In the genomic region with DNA sequence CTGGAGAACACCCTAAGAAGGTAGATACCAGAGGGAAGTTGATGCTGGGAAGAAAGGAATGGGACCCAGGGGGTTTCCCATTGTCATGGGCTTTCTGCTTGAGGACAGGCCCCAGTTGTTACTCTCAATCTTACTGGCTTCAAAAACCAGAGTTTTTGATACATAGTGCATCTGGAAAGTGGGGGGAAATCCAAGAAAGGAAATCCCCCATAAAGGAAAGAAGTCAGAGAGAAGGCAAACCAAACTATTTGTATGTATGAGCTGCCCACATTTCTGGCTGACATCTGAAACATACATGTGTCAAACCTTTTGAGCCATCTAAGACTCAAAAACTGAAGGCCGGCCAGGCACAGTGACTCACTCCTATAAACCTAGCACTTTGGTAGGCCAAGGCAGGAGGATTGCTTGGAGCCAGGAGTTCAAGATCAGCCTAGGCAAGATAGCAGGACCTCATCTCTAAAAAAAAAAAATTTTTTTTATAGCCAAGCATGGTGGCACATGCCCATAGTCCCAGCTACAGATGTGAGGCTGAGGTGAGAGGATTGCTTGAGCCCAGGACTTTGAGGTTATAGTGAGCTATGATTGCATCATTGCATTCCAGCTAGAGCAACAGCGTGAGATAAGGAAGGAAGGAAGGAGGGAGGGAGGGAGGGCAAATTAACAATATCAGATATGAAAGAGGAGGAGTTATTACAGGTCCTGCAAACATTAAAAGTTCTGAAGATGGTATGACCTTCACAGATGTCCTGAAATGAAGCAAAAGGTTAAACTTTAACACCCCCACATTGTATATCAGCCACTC, we compare ENCODE assay signal across 1 cellular context.
A peak's percentile ranks its signal among the peaks of the same experiment; 100 is the strongest.
TF ChIP-seq lines count a peak whose summit lies in the region.

No MANE protein-coding gene starts in this region.

TF ChIP-seq in K562, 482 proteins besides CTCF, POLR2A, EP300 and RAD21 (continued from another document and continues in another):
- TF ChIP-seq, protein P1, sequence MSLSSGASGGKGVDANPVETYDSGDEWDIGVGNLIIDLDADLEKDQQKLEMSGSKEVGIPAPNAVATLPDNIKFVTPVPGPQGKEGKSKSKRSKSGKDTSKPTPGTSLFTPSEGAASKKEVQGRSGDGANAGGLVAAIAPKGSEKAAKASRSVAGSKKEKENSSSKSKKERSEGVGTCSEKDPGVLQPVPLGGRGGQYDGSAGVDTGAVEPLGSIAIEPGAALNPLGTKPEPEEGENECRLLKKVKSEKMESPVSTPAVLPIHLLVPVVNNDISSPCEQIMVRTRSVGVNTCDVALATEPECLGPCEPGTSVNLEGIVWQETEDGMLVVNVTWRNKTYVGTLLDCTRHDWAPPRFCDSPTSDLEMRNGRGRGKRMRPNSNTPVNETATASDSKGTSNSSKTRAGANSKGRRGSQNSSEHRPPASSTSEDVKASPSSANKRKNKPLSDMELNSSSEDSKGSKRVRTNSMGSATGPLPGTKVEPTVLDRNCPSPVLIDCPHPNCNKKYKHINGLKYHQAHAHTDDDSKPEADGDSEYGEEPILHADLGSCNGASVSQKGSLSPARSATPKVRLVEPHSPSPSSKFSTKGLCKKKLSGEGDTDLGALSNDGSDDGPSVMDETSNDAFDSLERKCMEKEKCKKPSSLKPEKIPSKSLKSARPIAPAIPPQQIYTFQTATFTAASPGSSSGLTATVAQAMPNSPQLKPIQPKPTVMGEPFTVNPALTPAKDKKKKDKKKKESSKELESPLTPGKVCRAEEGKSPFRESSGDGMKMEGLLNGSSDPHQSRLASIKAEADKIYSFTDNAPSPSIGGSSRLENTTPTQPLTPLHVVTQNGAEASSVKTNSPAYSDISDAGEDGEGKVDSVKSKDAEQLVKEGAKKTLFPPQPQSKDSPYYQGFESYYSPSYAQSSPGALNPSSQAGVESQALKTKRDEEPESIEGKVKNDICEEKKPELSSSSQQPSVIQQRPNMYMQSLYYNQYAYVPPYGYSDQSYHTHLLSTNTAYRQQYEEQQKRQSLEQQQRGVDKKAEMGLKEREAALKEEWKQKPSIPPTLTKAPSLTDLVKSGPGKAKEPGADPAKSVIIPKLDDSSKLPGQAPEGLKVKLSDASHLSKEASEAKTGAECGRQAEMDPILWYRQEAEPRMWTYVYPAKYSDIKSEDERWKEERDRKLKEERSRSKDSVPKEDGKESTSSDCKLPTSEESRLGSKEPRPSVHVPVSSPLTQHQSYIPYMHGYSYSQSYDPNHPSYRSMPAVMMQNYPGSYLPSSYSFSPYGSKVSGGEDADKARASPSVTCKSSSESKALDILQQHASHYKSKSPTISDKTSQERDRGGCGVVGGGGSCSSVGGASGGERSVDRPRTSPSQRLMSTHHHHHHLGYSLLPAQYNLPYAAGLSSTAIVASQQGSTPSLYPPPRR (CRISPR knock-in tag; IDR thresholded peaks at IDR 0.05; ENCODE audit: borderline replicate concordance), result no peak
- no peak for TF ChIP-seq CBX2 (IDR thresholded peaks at IDR 0.05; ENCODE audit: insufficient read depth, low read length, poor library complexity, severe bottlenecking)
- TF ChIP-seq, protein P2, sequence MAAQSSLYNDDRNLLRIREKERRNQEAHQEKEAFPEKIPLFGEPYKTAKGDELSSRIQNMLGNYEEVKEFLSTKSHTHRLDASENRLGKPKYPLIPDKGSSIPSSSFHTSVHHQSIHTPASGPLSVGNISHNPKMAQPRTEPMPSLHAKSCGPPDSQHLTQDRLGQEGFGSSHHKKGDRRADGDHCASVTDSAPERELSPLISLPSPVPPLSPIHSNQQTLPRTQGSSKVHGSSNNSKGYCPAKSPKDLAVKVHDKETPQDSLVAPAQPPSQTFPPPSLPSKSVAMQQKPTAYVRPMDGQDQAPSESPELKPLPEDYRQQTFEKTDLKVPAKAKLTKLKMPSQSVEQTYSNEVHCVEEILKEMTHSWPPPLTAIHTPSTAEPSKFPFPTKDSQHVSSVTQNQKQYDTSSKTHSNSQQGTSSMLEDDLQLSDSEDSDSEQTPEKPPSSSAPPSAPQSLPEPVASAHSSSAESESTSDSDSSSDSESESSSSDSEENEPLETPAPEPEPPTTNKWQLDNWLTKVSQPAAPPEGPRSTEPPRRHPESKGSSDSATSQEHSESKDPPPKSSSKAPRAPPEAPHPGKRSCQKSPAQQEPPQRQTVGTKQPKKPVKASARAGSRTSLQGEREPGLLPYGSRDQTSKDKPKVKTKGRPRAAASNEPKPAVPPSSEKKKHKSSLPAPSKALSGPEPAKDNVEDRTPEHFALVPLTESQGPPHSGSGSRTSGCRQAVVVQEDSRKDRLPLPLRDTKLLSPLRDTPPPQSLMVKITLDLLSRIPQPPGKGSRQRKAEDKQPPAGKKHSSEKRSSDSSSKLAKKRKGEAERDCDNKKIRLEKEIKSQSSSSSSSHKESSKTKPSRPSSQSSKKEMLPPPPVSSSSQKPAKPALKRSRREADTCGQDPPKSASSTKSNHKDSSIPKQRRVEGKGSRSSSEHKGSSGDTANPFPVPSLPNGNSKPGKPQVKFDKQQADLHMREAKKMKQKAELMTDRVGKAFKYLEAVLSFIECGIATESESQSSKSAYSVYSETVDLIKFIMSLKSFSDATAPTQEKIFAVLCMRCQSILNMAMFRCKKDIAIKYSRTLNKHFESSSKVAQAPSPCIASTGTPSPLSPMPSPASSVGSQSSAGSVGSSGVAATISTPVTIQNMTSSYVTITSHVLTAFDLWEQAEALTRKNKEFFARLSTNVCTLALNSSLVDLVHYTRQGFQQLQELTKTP (IDR thresholded peaks at IDR 0.05; ENCODE audit: low read depth in 1 of 2, partially characterized antibody in 2 of 2), result no peak
- TF ChIP-seq, protein P3, sequence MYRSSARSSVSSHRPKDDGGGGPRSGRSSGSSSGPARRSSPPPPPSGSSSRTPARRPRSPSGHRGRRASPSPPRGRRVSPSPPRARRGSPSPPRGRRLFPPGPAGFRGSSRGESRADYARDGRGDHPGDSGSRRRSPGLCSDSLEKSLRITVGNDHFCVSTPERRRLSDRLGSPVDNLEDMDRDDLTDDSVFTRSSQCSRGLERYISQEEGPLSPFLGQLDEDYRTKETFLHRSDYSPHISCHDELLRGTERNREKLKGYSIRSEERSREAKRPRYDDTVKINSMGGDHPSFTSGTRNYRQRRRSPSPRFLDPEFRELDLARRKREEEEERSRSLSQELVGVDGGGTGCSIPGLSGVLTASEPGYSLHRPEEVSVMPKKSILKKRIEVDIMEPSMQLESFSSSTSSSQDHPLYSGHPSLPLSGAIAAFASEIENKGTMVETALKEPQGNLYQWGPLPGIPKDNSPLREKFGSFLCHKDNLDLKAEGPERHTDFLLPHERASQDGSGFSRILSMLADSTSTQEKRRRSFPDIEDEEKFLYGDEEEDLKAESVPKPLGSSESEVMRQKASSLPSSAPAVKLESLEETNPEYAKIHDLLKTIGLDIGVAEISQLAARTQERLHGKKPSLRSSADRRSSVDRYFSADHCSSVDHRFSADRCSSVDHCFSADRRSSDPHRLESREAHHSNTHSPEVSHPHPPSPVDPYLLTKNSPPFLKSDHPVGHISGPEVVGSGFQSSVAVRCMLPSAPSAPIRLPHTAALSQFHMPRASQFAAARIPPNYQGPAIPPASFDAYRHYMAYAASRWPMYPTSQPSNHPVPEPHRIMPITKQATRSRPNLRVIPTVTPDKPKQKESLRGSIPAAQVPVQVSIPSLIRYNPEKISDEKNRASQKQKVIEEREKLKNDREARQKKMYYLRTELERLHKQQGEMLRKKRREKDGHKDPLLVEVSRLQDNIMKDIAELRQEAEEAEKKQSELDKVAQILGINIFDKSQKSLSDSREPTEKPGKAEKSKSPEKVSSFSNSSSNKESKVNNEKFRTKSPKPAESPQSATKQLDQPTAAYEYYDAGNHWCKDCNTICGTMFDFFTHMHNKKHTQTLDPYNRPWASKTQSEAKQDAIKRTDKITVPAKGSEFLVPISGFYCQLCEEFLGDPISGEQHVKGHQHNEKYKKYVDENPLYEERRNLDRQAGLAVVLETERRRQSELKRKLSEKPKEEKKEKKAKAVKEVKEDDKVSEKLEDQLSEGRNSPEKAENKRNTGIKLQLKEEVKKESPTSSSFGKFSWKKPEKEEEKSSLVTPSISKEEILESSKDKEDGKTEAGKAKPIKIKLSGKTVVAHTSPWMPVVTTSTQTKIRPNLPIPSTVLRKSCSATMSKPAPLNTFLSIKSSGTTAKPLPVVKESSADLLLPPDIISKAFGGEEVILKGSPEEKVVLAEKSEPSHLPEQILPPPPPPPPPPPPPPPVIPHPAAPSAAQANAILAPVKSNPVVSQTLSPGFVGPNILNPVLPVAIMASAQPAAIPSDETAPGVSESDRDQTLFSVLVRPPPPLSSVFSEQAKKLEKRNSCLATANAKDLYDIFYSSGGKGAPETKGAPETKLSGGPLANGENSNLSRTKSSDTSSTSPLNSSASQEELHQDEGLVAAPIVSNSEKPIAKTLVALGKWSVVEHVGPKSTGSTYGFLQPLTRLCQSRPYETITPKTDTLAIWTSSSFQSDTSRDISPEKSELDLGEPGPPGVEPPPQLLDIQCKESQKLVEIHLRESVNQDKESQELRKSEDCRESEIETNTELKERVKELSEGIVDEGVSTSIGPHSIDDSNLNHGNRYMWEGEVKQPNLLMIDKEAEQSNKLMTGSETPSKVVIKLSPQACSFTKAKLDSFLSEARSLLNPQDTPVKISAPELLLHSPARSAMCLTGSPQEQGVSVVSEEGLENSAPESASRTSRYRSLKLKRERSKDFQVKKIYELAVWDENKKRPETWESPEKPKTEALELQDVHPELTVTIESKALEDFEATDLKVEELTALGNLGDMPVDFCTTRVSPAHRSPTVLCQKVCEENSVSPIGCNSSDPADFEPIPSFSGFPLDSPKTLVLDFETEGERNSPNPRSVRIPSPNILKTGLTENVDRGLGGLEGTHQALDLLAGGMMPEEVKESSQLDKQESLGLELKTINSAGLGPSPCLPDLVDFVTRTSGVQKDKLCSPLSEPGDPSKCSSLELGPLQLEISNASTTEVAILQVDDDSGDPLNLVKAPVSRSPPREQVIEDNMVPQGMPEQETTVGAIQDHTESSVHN (IDR thresholded peaks at IDR 0.05; ENCODE audit: borderline replicate concordance in 1 of 2, low read depth in 1 of 2), result 0 out of 4 replicates have a peak, but pooled peaks of 1 of the 2 experiments have one; percentile 28
- TF ChIP-seq BACH1 (tag; IDR thresholded peaks at IDR 0.05), result peak; percentile 53; the same call in 1 of the 2 replicates
- TF ChIP-seq, protein P4, sequence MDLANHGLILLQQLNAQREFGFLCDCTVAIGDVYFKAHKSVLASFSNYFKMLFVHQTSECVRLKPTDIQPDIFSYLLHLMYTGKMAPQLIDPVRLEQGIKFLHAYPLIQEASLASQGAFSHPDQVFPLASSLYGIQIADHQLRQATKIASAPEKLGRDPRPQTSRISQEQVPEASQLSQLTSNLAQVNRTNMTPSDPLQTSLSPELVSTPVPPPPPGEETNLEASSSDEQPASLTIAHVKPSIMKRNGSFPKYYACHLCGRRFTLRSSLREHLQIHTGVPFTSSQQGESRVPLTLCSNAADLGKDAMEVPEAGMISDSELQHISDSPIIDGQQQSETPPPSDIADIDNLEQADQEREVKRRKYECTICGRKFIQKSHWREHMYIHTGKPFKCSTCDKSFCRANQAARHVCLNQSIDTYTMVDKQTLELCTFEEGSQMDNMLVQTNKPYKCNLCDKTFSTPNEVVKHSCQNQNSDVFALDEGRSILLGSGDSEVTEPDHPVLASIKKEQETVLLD (IDR thresholded peaks at IDR 0.05), result no peak
- no peak for TF ChIP-seq IRF2 (CRISPR knock-in tag; IDR thresholded peaks at IDR 0.05)
- TF ChIP-seq TBL1XR1 (IDR thresholded peaks at IDR 0.05; ENCODE audit: low read length in 2 of 2), result 0 out of 4 replicates have a peak, but pooled peaks of 1 of the 2 experiments have one; percentile 5
- TF ChIP-seq ZFP1 (CRISPR knock-in tag; IDR thresholded peaks at IDR 0.05), result no peak
- TF ChIP-seq POLR2G (IDR thresholded peaks at IDR 0.05; ENCODE audit: low read depth, low read length), result no peak
- TF ChIP-seq PHTF2 (CRISPR knock-in tag; IDR thresholded peaks at IDR 0.05), result no peak
- TF ChIP-seq, protein P5, sequence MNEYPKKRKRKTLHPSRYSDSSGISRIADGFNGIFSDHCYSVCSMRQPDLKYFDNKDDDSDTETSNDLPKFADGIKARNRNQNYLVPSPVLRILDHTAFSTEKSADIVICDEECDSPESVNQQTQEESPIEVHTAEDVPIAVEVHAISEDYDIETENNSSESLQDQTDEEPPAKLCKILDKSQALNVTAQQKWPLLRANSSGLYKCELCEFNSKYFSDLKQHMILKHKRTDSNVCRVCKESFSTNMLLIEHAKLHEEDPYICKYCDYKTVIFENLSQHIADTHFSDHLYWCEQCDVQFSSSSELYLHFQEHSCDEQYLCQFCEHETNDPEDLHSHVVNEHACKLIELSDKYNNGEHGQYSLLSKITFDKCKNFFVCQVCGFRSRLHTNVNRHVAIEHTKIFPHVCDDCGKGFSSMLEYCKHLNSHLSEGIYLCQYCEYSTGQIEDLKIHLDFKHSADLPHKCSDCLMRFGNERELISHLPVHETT (CRISPR knock-in tag; conservative IDR thresholded peaks at IDR 0.05 in 1 of 2, IDR thresholded peaks at IDR 0.05 in 1 of 2), result no peak
- no peak for TF ChIP-seq ASH1L (IDR thresholded peaks at IDR 0.05; ENCODE audit: borderline replicate concordance, low read depth, partially characterized antibody)
- no peak for TF ChIP-seq MXI1 (IDR thresholded peaks at IDR 0.05; ENCODE audit: low read depth, low read length)
- TF ChIP-seq TGIF2 (CRISPR knock-in tag; IDR thresholded peaks at IDR 0.05), result no peak
- TF ChIP-seq EWSR1 (IDR thresholded peaks at IDR 0.05; ENCODE audit: borderline replicate concordance, low read depth, partially characterized antibody), result no peak
- TF ChIP-seq, protein P6, sequence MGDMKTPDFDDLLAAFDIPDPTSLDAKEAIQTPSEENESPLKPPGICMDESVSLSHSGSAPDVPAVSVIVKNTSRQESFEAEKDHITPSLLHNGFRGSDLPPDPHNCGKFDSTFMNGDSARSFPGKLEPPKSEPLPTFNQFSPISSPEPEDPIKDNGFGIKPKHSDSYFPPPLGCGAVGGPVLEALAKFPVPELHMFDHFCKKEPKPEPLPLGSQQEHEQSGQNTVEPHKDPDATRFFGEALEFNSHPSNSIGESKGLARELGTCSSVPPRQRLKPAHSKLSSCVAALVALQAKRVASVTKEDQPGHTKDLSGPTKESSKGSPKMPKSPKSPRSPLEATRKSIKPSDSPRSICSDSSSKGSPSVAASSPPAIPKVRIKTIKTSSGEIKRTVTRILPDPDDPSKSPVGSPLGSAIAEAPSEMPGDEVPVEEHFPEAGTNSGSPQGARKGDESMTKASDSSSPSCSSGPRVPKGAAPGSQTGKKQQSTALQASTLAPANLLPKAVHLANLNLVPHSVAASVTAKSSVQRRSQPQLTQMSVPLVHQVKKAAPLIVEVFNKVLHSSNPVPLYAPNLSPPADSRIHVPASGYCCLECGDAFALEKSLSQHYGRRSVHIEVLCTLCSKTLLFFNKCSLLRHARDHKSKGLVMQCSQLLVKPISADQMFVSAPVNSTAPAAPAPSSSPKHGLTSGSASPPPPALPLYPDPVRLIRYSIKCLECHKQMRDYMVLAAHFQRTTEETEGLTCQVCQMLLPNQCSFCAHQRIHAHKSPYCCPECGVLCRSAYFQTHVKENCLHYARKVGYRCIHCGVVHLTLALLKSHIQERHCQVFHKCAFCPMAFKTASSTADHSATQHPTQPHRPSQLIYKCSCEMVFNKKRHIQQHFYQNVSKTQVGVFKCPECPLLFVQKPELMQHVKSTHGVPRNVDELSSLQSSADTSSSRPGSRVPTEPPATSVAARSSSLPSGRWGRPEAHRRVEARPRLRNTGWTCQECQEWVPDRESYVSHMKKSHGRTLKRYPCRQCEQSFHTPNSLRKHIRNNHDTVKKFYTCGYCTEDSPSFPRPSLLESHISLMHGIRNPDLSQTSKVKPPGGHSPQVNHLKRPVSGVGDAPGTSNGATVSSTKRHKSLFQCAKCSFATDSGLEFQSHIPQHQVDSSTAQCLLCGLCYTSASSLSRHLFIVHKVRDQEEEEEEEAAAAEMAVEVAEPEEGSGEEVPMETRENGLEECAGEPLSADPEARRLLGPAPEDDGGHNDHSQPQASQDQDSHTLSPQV (IDR thresholded peaks at IDR 0.05), result peak; percentile 71; the same call in 1 of the 2 replicates
- peak; percentile 50; the same call in 1 of the 2 replicates for TF ChIP-seq CREM (IDR thresholded peaks at IDR 0.05; ENCODE audit: low read depth)
